ENCODE assay signal across 9 cellular contexts in the genomic region with DNA sequence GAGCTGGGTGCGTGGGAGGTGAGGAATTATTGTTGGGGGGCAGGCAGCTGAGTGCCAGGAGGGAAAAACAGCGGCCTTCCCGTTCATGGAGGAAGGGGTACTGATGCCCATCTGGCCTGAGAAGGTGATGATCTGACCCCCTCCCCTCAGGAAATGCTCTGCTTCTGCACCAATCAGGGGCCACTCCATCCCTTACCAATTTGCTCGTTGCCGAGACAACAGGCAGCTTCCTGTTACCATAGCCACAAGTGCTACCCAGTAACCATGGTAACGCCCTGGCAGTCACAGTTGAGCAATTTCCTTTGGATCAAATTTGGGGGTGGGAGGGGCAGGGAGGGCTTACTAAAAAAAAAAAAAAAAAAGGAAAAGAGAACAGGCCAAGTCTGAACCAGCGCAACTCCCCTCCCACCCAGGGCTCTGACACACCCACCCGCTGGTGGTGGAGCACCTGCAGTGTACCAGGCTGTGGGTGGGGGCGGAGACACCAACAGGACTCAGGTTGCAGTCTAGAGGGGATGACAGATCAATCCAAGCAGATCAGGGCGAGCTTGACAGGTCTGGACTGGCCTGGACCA. TPM values are rescaled to one million over a fixed set of nuclear protein-coding genes. Genes with fewer than 3 reads are reported as not detected.
DNase-seq lines count a peak whose midpoint lies in the region; ATAC-seq and TF ChIP-seq lines count a peak whose summit lies in the region.
"Had no signal": no experiment of that assay in that cellular context is flagged by ENCODE, and none has a peak within 500 bp of the region (broad histone marks: within the 10 kb centered on the region; RNA-seq: fewer than 3 reads in every experiment).

No MANE protein-coding gene starts in this region.

- H3K4me1 ChIP-seq in BLaER1 = peaks cover 11% of the 10 kb centered on the region
- no peaks in the 10 kb centered on the region for H3K4me1 ChIP-seq in upper lobe of right lung

- no peak overlapping the region for H3K27ac ChIP-seq in BLaER1
- no peak overlapping the region for H3K27ac ChIP-seq in upper lobe of right lung
- H3K27ac ChIP-seq: VCaP had no signal

- H3K9me3 ChIP-seq in BLaER1 = no peaks in the 10 kb centered on the region
- H3K9me3 ChIP-seq in upper lobe of right lung = no peaks in the 10 kb centered on the region

- H3K36me3 ChIP-seq in BLaER1 = no peaks in the 10 kb centered on the region
- H3K36me3 ChIP-seq in upper lobe of right lung = no peaks in the 10 kb centered on the region

- intact Hi-C loops in upper lobe of right lung (cut with DNase I) = no loop called here

- H3K4me3 ChIP-seq in BLaER1 (no peak overlapping the region), epithelial cell of esophagus (ENCODE audit: low read length) (no peak overlapping the region), upper lobe of right lung (no peak overlapping the region)

- no peaks in the 10 kb centered on the region for H4K20me1 ChIP-seq in BLaER1

- peak overlapping the region; percentile 48 for H3K4me2 ChIP-seq in BLaER1

- ATAC-seq in GM21390 (IDR thresholded peaks at IDR 0.05; ENCODE audit: unreplicated experiment) = no peak
- ATAC-seq in upper lobe of right lung = no peak
- ATAC-seq in HG03280 (IDR thresholded peaks at IDR 0.05; ENCODE audit: unreplicated experiment) = no peak

- TF ChIP-seq CTCF in epithelial cell of esophagus (IDR thresholded peaks at IDR 0.05; ENCODE audit: insufficient read depth, low read depth, low read length, missing control alignments) (no peak), upper lobe of right lung (IDR thresholded peaks at IDR 0.05) (no peak)

- H3K27me3 ChIP-seq in BLaER1 (no peaks in the 10 kb centered on the region), upper lobe of right lung (no peaks in the 10 kb centered on the region)

- no peak overlapping the region for H3K9ac ChIP-seq in BLaER1

- DNase-seq in NAMALWA (ENCODE audit: low spot score) (peak; percentile 40), epithelial cell of esophagus (ENCODE audit: low read depth) (peak; percentile 34), upper lobe of right lung (no peak)
- peak; percentile 36 for DNase-seq in activated CD4-positive, alpha-beta T cell treated with anti-CD3 and anti-CD28 coated beads for 48 hours
- peak; percentile 7 for DNase-seq in stimulated activated CD8-positive, alpha-beta memory T cell treated with anti-CD3 and anti-CD28 coated beads, Interleukin-4, amount 100 ng/mL, for 24 hours (ENCODE audit: low read depth)

RNA-seq across cellular contexts. Expression of a gene that starts 13.7 kb away (rescaled TPM):
- 5.4 TPM for total RNA-seq in upper lobe of right lung

RNA-seq across cellular contexts. Expression of a gene that starts 33.9 kb away (rescaled TPM):
- total RNA-seq in upper lobe of right lung = 87.9 TPM
